In the genomic region with DNA sequence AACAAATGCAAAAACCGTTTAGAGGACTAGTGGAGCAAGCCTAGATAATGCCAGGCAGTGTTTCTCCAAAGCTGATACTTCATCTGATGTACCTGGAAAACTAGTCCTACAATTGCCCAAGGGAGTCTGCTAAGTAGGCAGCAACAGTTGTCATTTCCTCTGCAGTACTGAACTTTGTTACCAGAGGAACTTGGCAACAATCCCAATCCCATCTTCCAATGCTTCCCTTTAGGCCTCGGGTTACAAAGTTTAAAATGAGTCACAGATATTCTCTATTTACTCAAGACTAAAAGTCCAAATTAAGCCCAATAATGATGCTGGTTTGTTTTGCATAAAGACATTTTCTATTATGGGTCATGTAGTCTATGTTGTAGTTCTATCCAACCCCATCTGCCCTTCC, we compare ENCODE assay signal across 17 cellular contexts.
DNase-seq lines count a peak whose midpoint lies in the region; ATAC-seq and TF ChIP-seq lines count a peak whose summit lies in the region.
"Had no signal": no experiment of that assay in that cellular context is flagged by ENCODE, and none has a peak within 500 bp of the region (broad histone marks: within the 10 kb centered on the region; RNA-seq: fewer than 3 reads in every experiment).

No MANE protein-coding gene starts in this region.

- no peaks in the 10 kb centered on the region for H3K36me3 Mint-ChIP-seq in HFFc6 (ENCODE audit: low read depth)
- H3K36me3 Mint-ChIP-seq: memory B cell had no signal

- H3K4me3 Mint-ChIP-seq in HFFc6, result no peak overlapping the region
- H3K4me3 Mint-ChIP-seq: memory B cell had no signal

- no peak overlapping the region for H3K27ac Mint-ChIP-seq in HFFc6
- H3K27ac Mint-ChIP-seq: memory B cell had no signal

- intact Hi-C loops in A673 (cut with micrococcal nuclease; ENCODE audit: unreplicated experiment), result no loop called here

- peak; percentile 51 for ATAC-seq in foreskin keratinocyte
- no peak for ATAC-seq in GM19351 (IDR thresholded peaks at IDR 0.05; ENCODE audit: unreplicated experiment)
- no peak for ATAC-seq in GM21825 (IDR thresholded peaks at IDR 0.05; ENCODE audit: unreplicated experiment)
- ATAC-seq: sciatic nerve had no signal

- H3K9me3 ChIP-seq in A673 (ENCODE audit: low read depth, low read length, poor library complexity, severe bottlenecking) (no peaks in the 10 kb centered on the region), SK-N-MC (ENCODE audit: low read depth, low read length) (no peaks in the 10 kb centered on the region)
- H3K9me3 ChIP-seq: Caco-2, esophagus squamous epithelium, tibial artery had no signal

- POLR2A ChIA-PET in A673 (lab: Charles Lee; ENCODE audit: low non-redundant PET), result no interaction called here

- H3K4me1 ChIP-seq in A673 (ENCODE audit: insufficient read depth, low read length, poor library complexity, severe bottlenecking), result peaks cover 3% of the 10 kb centered on the region
- H3K4me1 ChIP-seq in foreskin keratinocyte, result no peaks in the 10 kb centered on the region
- H3K4me1 ChIP-seq: Caco-2, esophagus squamous epithelium, tibial artery had no signal

- peaks cover 3% of the 10 kb centered on the region; the same call in 1 of the 2 replicates for H3K9me3 Mint-ChIP-seq in HFFc6

- peaks cover 12% of the 10 kb centered on the region; the same call in 1 of the 2 replicates for H3K4me1 Mint-ChIP-seq in HFFc6 (ENCODE audit: low read depth)
- H3K4me1 Mint-ChIP-seq: memory B cell had no signal

- H3K27ac ChIP-seq in A673 (ENCODE audit: low read depth, low read length, poor library complexity, severe bottlenecking) (no peak overlapping the region), SK-N-MC (no peak overlapping the region), foreskin keratinocyte (no peak overlapping the region)
- H3K27ac ChIP-seq: esophagus squamous epithelium, tibial artery had no signal

- H3K27me3 ChIP-seq in A673 (replicated peaks; ENCODE audit: insufficient read depth, low read depth, low read length, poor library complexity), result no peaks in the 10 kb centered on the region
- H3K27me3 ChIP-seq in foreskin keratinocyte, result no peaks in the 10 kb centered on the region
- H3K27me3 ChIP-seq: esophagus squamous epithelium, tibial artery had no signal

- H3K4me3 ChIP-seq in A673 (ENCODE audit: low read depth, low read length, poor library complexity, severe bottlenecking) (no peak overlapping the region), SK-N-MC (no peak overlapping the region)
- H3K4me3 ChIP-seq: esophagus squamous epithelium, tibial artery had no signal

- peak; percentile 36 for DNase-seq in A673 (ENCODE audit: low spot score)
- peak; percentile 33 for DNase-seq in HFFc6
- peak; percentile 8 for DNase-seq in SK-N-MC (ENCODE audit: low read depth, low spot score)
- DNase-seq in foreskin keratinocyte, result peak; percentile 53 to 70
- no peak for DNase-seq in activated CD8-positive, alpha-beta memory T cell treated with anti-CD3 and anti-CD28 coated beads, Interleukin-2, amount 50 U/mL, for 48 hours
- no peak for DNase-seq in HCEC 1CT
- DNase-seq: ACHN; activated CD4-positive, alpha-beta T cell treated with anti-CD3 and anti-CD28 coated beads, Interleukin-2, amount 50 U/mL, for 4 hours; anterior cingulate cortex; Caco-2; esophagus squamous epithelium; stimulated activated CD4-positive, alpha-beta T cell treated with anti-CD3 and anti-CD28 coated beads, Interleukin-4, amount 100 ng/mL, for 24 hours; tibial artery had no signal

- CTCF ChIA-PET in A673 (lab: Charles Lee), result no interaction called here

- TF ChIP-seq CTCF in A673 (conservative IDR thresholded peaks at IDR 0.05; ENCODE audit: low read depth, low read length) (no peak), HFFc6 (IDR thresholded peaks at IDR 0.05) (no peak), foreskin keratinocyte (conservative IDR thresholded peaks at IDR 0.05) (no peak)

- H3K27me3 Mint-ChIP-seq in HFFc6 (ENCODE audit: insufficient read depth), result no peaks in the 10 kb centered on the region; the same call in 1 of the 2 replicates
- H3K27me3 Mint-ChIP-seq: memory B cell had no signal

- no peak overlapping the region for H3K9ac ChIP-seq in SK-N-MC (ENCODE audit: insufficient read length)

- BruUV-seq in A673 (replicated peaks; lab: Mats Ljungman, UMichigan), result no TSS peak

- H3K36me3 ChIP-seq in A673 (ENCODE audit: insufficient read depth, low read length, poor library complexity, severe bottlenecking) (no peaks in the 10 kb centered on the region), SK-N-MC (ENCODE audit: insufficient read depth, low read length) (no peaks in the 10 kb centered on the region)
- H3K36me3 ChIP-seq: esophagus squamous epithelium, tibial artery had no signal

Comparison
In these comparisons a context has a peak if more than half of its experiments do, and no peak if none do; other contexts are left out.
1. DNase-seq: peak in A673 (single experiment), HFFc6 (single experiment), SK-N-MC (single experiment) and foreskin keratinocyte (2 of 2); none in activated CD8-positive, alpha-beta memory T cell treated with anti-CD3 and anti-CD28 coated beads, Interleukin-2, amount 50 U/mL, for 48 hours (single experiment) and HCEC 1CT (single experiment).